9 cellular contexts compared by ENCODE assay signal in genomic region chr5:176817369-176817841, GRCh38. TPM values are rescaled to one million over a fixed set of nuclear protein-coding genes. Genes with fewer than 3 reads are reported as not detected.
DNase-seq lines count a peak whose midpoint lies in the region; ATAC-seq and TF ChIP-seq lines count a peak whose summit lies in the region.
"Had no signal": no experiment of that assay in that cellular context is flagged by ENCODE, and none has a peak within 500 bp of the region (broad histone marks: within the 10 kb centered on the region; RNA-seq: fewer than 3 reads in every experiment).

No MANE protein-coding gene starts in this region.

- H3K9me3 Mint-ChIP-seq in WTC11 (no peaks in the 10 kb centered on the region), naive B cell (peaks cover 0 to 2% (median 0%) of the 10 kb centered on the region in 7 donors), progenitor cell of endocrine pancreas (ENCODE audit: low read depth) (no peaks in the 10 kb centered on the region)
- H3K9me3 Mint-ChIP-seq: activated naive CD8-positive, alpha-beta T cell treated with anti-CD3 and anti-CD28 coated beads, Interleukin-2, amount 10 ng/mL, durations not matched to agents 7 days and 5 days had no signal

- H3K27me3 Mint-ChIP-seq in WTC11 (ENCODE audit: low read depth): peaks cover 21% of the 10 kb centered on the region
- peaks cover 44 to 89% (median 84%) of the 10 kb centered on the region in 3 donors for H3K27me3 Mint-ChIP-seq in naive B cell
- peaks cover 64% of the 10 kb centered on the region for H3K27me3 Mint-ChIP-seq in progenitor cell of endocrine pancreas

- H3K4me3 Mint-ChIP-seq in WTC11 (peak overlapping the region; percentile 63; the same call in 1 of the 2 replicates), naive B cell (peak overlapping the region in 1 of 8 donors; percentile 75), progenitor cell of endocrine pancreas (ENCODE audit: low read depth) (no peak overlapping the region)

- H3K27ac Mint-ChIP-seq in WTC11 (no peak overlapping the region), naive B cell (no peak overlapping the region), progenitor cell of endocrine pancreas (no peak overlapping the region)
- H3K27ac Mint-ChIP-seq: activated naive CD8-positive, alpha-beta T cell treated with anti-CD3 and anti-CD28 coated beads, Interleukin-2, amount 10 ng/mL, durations not matched to agents 7 days and 5 days had no signal

- H3K36me3 Mint-ChIP-seq in WTC11: no peaks in the 10 kb centered on the region
- H3K36me3 Mint-ChIP-seq in naive B cell: no peaks in the 10 kb centered on the region
- no peaks in the 10 kb centered on the region for H3K36me3 Mint-ChIP-seq in progenitor cell of endocrine pancreas (ENCODE audit: insufficient read depth)
- H3K36me3 Mint-ChIP-seq: activated naive CD8-positive, alpha-beta T cell treated with anti-CD3 and anti-CD28 coated beads, Interleukin-2, amount 10 ng/mL, durations not matched to agents 7 days and 5 days had no signal

- H3K4me1 Mint-ChIP-seq in WTC11: peaks cover 49% of the 10 kb centered on the region
- H3K4me1 Mint-ChIP-seq in naive B cell: peaks cover 3 to 17% (median 15%) of the 10 kb centered on the region in 3 donors
- H3K4me1 Mint-ChIP-seq in progenitor cell of endocrine pancreas (ENCODE audit: low read depth): peaks cover 8% of the 10 kb centered on the region

- TF ChIP-seq CTCF in WTC11 (IDR thresholded peaks at IDR 0.05) (no peak), progenitor cell of endocrine pancreas (IDR thresholded peaks at IDR 0.05; ENCODE audit: unreplicated experiment) (no peak)

- ATAC-seq in WTC11: peak; percentile 34
- ATAC-seq in naive B cell (ENCODE audit: low read depth in 2 of 2): peak; percentile 30 to 51

- CTCF ChIA-PET in WTC11 (lab: Charles Lee): interaction anchor here (0.8 to 4.2 kb wide), 21 partner anchors 33 to 295 kb away, joined by 3 to 62 read pairs (median 4); partner anchors contain the start of genes FGFR4, TSPAN17 and ZNF346

- POLR2A ChIA-PET in WTC11 (lab: Charles Lee): interaction anchor here (0.7 to 1.3 kb wide), 3 partner anchors 70 to 157 kb away, joined by 3 to 7 read pairs (median 4); no protein-coding TSS in a partner anchor

- DNase-seq in DMS79 (lab: John Stamatoyannopoulos, UW): peak; percentile 34
- DNase-seq in LoVo (ENCODE audit: low spot score): peak; percentile 19
- peak; percentile 58 for DNase-seq in WTC11 (ENCODE audit: low spot score)
- no peak for DNase-seq in naive B cell
- DNase-seq in activated naive CD4-positive, alpha-beta T cell (lab: John Stamatoyannopoulos, UW): no peak
- no peak for DNase-seq in ecto neural progenitor cell (ENCODE audit: low spot score)
- no peak for DNase-seq in progenitor cell of endocrine pancreas (ENCODE audit: low spot score, unreplicated experiment)
- DNase-seq in activated CD4-positive, alpha-beta T cell treated with anti-CD3 and anti-CD28 coated beads for 1 hour: no peak
- DNase-seq: activated naive CD8-positive, alpha-beta T cell treated with anti-CD3 and anti-CD28 coated beads, Interleukin-2, amount 10 ng/mL, durations not matched to agents 7 days and 5 days had no signal

TF ChIP-seq in WTC11, 78 proteins besides CTCF, POLR2A, EP300 and RAD21:
- TF ChIP-seq NR1H2 (CRISPR knock-in tag; IDR thresholded peaks at IDR 0.05) (no peak), CREM (CRISPR knock-in tag; IDR thresholded peaks at IDR 0.05) (0 out of 2 replicates have a peak, but pooled peaks have one; percentile 48), ESRRA (CRISPR knock-in tag; IDR thresholded peaks at IDR 0.05; ENCODE audit: borderline replicate concordance) (no peak), GABPB1 (CRISPR knock-in tag; IDR thresholded peaks at IDR 0.05) (no peak), KAT7 (CRISPR knock-in tag; IDR thresholded peaks at IDR 0.05; ENCODE audit: borderline replicate concordance) (no peak)
- TF ChIP-seq, protein P1, sequence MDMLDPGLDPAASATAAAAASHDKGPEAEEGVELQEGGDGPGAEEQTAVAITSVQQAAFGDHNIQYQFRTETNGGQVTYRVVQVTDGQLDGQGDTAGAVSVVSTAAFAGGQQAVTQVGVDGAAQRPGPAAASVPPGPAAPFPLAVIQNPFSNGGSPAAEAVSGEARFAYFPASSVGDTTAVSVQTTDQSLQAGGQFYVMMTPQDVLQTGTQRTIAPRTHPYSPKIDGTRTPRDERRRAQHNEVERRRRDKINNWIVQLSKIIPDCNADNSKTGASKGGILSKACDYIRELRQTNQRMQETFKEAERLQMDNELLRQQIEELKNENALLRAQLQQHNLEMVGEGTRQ (CRISPR knock-in tag; IDR thresholded peaks at IDR 0.05): peak; percentile 45; the same call in 1 of the 2 replicates

RNA-seq across cellular contexts. Expression of gene UNC5A, which starts 7.0 kb away (rescaled TPM):
- total RNA-seq in WTC11 (2021) (7.9 to 10.2 TPM (median 9.4 TPM) in 3 replicates), progenitor cell of endocrine pancreas (2.8 and 2.9 TPM in 2 replicates)
- not detected for polyA plus RNA-seq in naive B cell (ENCODE audit: low read depth in 6 of 6)
- total RNA-seq: activated naive CD8-positive, alpha-beta T cell treated with anti-CD3 and anti-CD28 coated beads, Interleukin-2, amount 10 ng/mL, durations not matched to agents 7 days and 5 days had no signal

Comparison
In these comparisons a context has a peak if more than half of its experiments do, and no peak if none do; other contexts are left out.
1. DNase-seq: peak in DMS79 (single experiment), LoVo (single experiment) and WTC11 (single experiment); none in naive B cell (single experiment), activated naive CD4-positive, alpha-beta T cell (0 of 4), ecto neural progenitor cell (single experiment), progenitor cell of endocrine pancreas (single experiment) and activated CD4-positive, alpha-beta T cell treated with anti-CD3 and anti-CD28 coated beads for 1 hour (single experiment).